Comparison of ENCODE assay signal across 10 cellular contexts in genomic region chr3:150847433-150847832, GRCh38. TPM values are rescaled to one million over a fixed set of nuclear protein-coding genes. Genes with fewer than 3 reads are reported as not detected.
"Had no signal": no experiment of that assay in that cellular context is flagged by ENCODE, and none has a peak within 500 bp of the region (broad histone marks: within the 10 kb centered on the region; RNA-seq: fewer than 3 reads in every experiment).

No MANE protein-coding gene starts in this region.

- ATAC-seq: GM23338, HCT116 had no signal

- H2AFZ ChIP-seq: GM23338 had no signal

- H3K36me3 ChIP-seq: HAP-1 had no signal

- H3K4me3 Mint-ChIP-seq: GM23338, HFFc6, IgD-negative memory B cell had no signal

- H3K4me3 ChIP-seq: GM23338, HAP-1 had no signal

- H3K27ac Mint-ChIP-seq: GM23338, HFFc6, IgD-negative memory B cell had no signal

- H3K36me3 Mint-ChIP-seq: IgD-negative memory B cell had no signal

- DNase-seq: H7, HFFc6, KG1 had no signal

- H3K27ac ChIP-seq: HL-60 had no signal

- H3K4me1 Mint-ChIP-seq: IgD-negative memory B cell had no signal

RNA-seq across cellular contexts. Expression of gene MINDY4B, which starts 57.8 kb away (rescaled TPM):
- total RNA-seq: GM23338, H4, H7, HFFc6, HT1080 had no signal
- polyA plus RNA-seq: GM23338, IgD-negative memory B cell had no signal
